In the genomic region with DNA sequence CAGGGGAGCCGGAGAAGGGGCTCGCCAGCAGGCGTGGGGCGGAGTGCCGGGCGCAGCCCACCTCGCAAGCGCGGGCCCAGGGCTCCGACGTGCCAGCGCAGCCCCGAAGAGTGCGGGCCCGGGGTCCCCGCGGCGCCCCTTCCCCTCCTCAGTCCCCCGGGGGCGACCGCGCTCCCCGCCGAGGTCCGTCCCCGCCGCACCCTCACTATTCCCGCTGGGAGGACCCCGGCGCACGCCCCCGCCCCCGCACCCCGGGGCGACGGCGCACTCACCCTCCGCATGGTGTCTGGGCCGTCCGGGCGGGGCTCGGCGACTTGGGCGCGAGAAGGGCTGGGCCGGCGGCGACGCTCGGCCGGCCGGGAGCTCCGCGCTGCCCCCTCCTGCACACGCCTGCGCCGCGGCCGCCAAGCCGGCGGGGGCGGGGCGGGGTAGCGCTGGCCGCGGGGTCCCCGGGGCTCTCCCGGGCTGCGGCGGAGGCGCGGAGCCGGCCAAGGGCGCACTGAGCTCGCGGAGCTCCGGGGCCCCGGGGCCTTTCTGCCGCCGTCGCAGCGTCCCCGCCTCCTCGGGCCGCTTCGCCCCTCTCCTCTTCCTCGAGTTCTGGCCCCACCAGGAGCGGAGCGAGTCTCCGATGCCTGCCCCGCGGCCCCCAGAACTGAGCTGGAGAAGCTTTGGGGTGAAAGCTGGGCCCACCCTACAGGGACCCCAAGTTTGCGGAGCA, we compare ENCODE assay signal across 8 cellular contexts.
DNase-seq lines count a peak whose midpoint lies in the region; ATAC-seq and TF ChIP-seq lines count a peak whose summit lies in the region.

No MANE protein-coding gene starts in this region.

- no peaks in the 10 kb centered on the region for H3K9me3 ChIP-seq in body of pancreas
- H3K9me3 ChIP-seq in tibial artery = no peaks in the 10 kb centered on the region

- H3K27ac ChIP-seq in body of pancreas = no peak overlapping the region
- H3K27ac ChIP-seq in tibial artery = no peak overlapping the region

- H3K36me3 ChIP-seq in body of pancreas (replicated peaks in 1 of 2; ENCODE audit: insufficient read depth in 1 of 2, low read depth in 2 of 2) = no peaks in the 10 kb centered on the region
- H3K36me3 ChIP-seq in tibial artery = no peaks in the 10 kb centered on the region

- DNase-seq in GM10266 (ENCODE audit: extremely low spot score) (peak; percentile 90), body of pancreas (peak in 2 of 4 donors; percentile 12 to 15), left kidney (ENCODE audit: low read depth, low spot score) (peak; percentile 76), tibial artery (no peak), GDM1 (lab: John Stamatoyannopoulos, UW) (no peak), activated gamma-delta T cell treated with Interleukin-2 at 50 U/mL for 16 hours (no peak)

- peak; percentile 77 for ATAC-seq in GM19467 (IDR thresholded peaks at IDR 0.05; ENCODE audit: unreplicated experiment)
- peak; percentile 49 for ATAC-seq in HG03469 (IDR thresholded peaks at IDR 0.05; ENCODE audit: unreplicated experiment)
- peak; percentile 64 for ATAC-seq in body of pancreas

- peak; percentile 38 for TF ChIP-seq CTCF in GM10266 (IDR thresholded peaks at IDR 0.05; ENCODE audit: control insufficient read depth, insufficient read depth, low read depth, missing control alignments)
- TF ChIP-seq CTCF in body of pancreas (IDR thresholded peaks at IDR 0.05) = no peak
- TF ChIP-seq CTCF in tibial artery (IDR thresholded peaks at IDR 0.05) = no peak

- H3K4me3 ChIP-seq in body of pancreas (no peak overlapping the region), tibial artery (peak overlapping the region; percentile 48 to 55)

- 1 to 2% methylated on average over 9 to 46 of the region's 93 CpGs for WGBS in body of pancreas, 2 donors

- no peak for TF ChIP-seq POLR2A in body of pancreas (IDR thresholded peaks at IDR 0.05)

- intact Hi-C loops in body of pancreas (cut with DNase I) (no loop called here), tibial artery (cut with DNase I; ENCODE audit: low total_unique reads) (no loop called here)

- H3K27me3 ChIP-seq in body of pancreas = peaks cover 0 to 26% of the 10 kb centered on the region in 2 donors
- peaks cover 0 to 48% of the 10 kb centered on the region in 2 donors for H3K27me3 ChIP-seq in tibial artery

- H3K4me1 ChIP-seq in body of pancreas = peaks cover 32% of the 10 kb centered on the region
- H3K4me1 ChIP-seq in tibial artery = peaks cover 0 to 30% (median 16%) of the 10 kb centered on the region in 4 donors

Comparison
In these comparisons a context has a peak if more than half of its experiments do, and no peak if none do; other contexts are left out.
1. DNase-seq: peak in GM10266 (single experiment) and left kidney (single experiment); none in tibial artery (0 of 2), GDM1 (single experiment) and activated gamma-delta T cell treated with Interleukin-2 at 50 U/mL for 16 hours (single experiment).
2. H3K4me3 ChIP-seq: peak in tibial artery (2 of 2); none in body of pancreas (0 of 2).
3. Peak in every context shown above with its lines, with median percentiles within 50 percentile points of each other: ATAC-seq.